Comparison of ENCODE assay signal across 20 cellular contexts in genomic region chr9:109861499-109861898, GRCh38.
DNase-seq lines count a peak whose midpoint lies in the region; ATAC-seq, FAIRE-seq and TF ChIP-seq lines count a peak whose summit lies in the region.
"Had no signal": no experiment of that assay in that cellular context is flagged by ENCODE, and none has a peak within 500 bp of the region (broad histone marks: within the 10 kb centered on the region; RNA-seq: fewer than 3 reads in every experiment).

No MANE protein-coding gene starts in this region.

- DNase-seq in AG08395 (ENCODE audit: low spot score) (peak; percentile 79), GM04504 (ENCODE audit: low read depth) (peak; percentile 70), fibroblast of gingiva (ENCODE audit: low read depth) (peak; percentile 77), lower lobe of right lung (no peak), tibial nerve (ENCODE audit: low spot score in 2 of 2) (no peak), GM12891 (ENCODE audit: insufficient read length, low spot score) (no peak)
- DNase-seq: ACHN; activated CD8-positive, alpha-beta memory T cell treated with anti-CD3 and anti-CD28 coated beads, Interleukin-2, amount 10 ng/mL, durations not matched to agents 7 days and 5 days; activated naive CD8-positive, alpha-beta T cell treated with anti-CD3 and anti-CD28 coated beads for 36 hours; HFFc6; immature natural killer cell; KG1; NCI-H2029; NCI-H510A treated with DMSO at 0.1 percent for 48 hours; small intestine had no signal

- WGBS in tibial nerve, 2 donors = 17 to 24% methylated on average over 4 of the region's 4 CpGs

- FAIRE-seq in GM12891 (lab: Jason Lieb, UNC) = no peak
- FAIRE-seq: small intestine had no signal

- H3K27me3 ChIP-seq in lower lobe of right lung (ENCODE audit: low read depth) = no peaks in the 10 kb centered on the region
- H3K27me3 ChIP-seq in tibial nerve = no peaks in the 10 kb centered on the region

- H3K4me3 ChIP-seq in lower lobe of right lung (no peak overlapping the region), tibial nerve (no peak overlapping the region)
- H3K4me3 ChIP-seq: thoracic aorta had no signal

- no peak for TF ChIP-seq CTCF in lower lobe of right lung (IDR thresholded peaks at IDR 0.05)
- no peak for TF ChIP-seq CTCF in tibial nerve (IDR thresholded peaks at IDR 0.05)

- peaks cover 7% of the 10 kb centered on the region for H3K4me1 ChIP-seq in lower lobe of right lung
- H3K4me1 ChIP-seq in tibial nerve = peaks cover 0 to 22% (median 3%) of the 10 kb centered on the region in 4 donors

- H3K36me3 ChIP-seq in lower lobe of right lung (no peaks in the 10 kb centered on the region), tibial nerve (no peaks in the 10 kb centered on the region)
- H3K36me3 ChIP-seq: thoracic aorta had no signal

- H3K9me3 ChIP-seq in lower lobe of right lung (no peaks in the 10 kb centered on the region), tibial nerve (no peaks in the 10 kb centered on the region)
- H3K9me3 ChIP-seq: thoracic aorta had no signal

- TF ChIP-seq EP300 in tibial nerve (IDR thresholded peaks at IDR 0.05) = no peak

- intact Hi-C loops in lower lobe of right lung (cut with DNase I) = no loop called here

- no peak for TF ChIP-seq POLR2A in tibial nerve (IDR thresholded peaks at IDR 0.05)
- TF ChIP-seq POLR2A in GM12891 (IDR thresholded peaks at IDR 0.05; ENCODE audit: low read depth, low read length) = no peak

- H3K27ac ChIP-seq in lower lobe of right lung = peak overlapping the region; percentile 28
- H3K27ac ChIP-seq in tibial nerve = peak overlapping the region in 1 of 4 donors; percentile 8
- H3K27ac ChIP-seq: thoracic aorta had no signal

- ATAC-seq in lower lobe of right lung = peak in 1 of 2 donors; percentile 55
- no peak for ATAC-seq in SK-N-SH treated with all-trans-retinoic acid at 6 μM for 48 hours
- no peak for ATAC-seq in esophagus mucosa
- ATAC-seq: activated CD8-positive, alpha-beta memory T cell treated with anti-CD3 and anti-CD28 coated beads, Interleukin-2, amount 10 ng/mL, durations not matched to agents 7 days and 5 days; activated T-helper 17 cell treated with anti-CD3 and anti-CD28 coated beads, Interleukin-2, amount 50 U/mL, for 72 hours; natural killer cell treated with Interleukin-12 subunit alpha and Interleukin-12 subunit beta and Interleukin-15 and Interleukin-18, amount 100 ng/mL, for 72 hours had no signal

TF ChIP-seq in SK-N-SH treated with all-trans-retinoic acid at 6 μM for 48 hours, 23 proteins besides CTCF, POLR2A, EP300 and RAD21:
- TF ChIP-seq ZNF8 (CRISPR knock-in tag; IDR thresholded peaks at IDR 0.05) = no peak
TF ChIP-seq in SK-N-SH treated with all-trans-retinoic acid at 6 μM for 48 hours: peak in this region for 0.

TF ChIP-seq in GM12891, 5 proteins besides CTCF, POLR2A, EP300 and RAD21:
- TF ChIP-seq PAX5 (IDR thresholded peaks at IDR 0.05; ENCODE audit: insufficient read depth, low read length, severe bottlenecking) (no peak), SPI1 (IDR thresholded peaks at IDR 0.05; ENCODE audit: low read depth, low read length) (no peak), POLR2AphosphoS5 (IDR thresholded peaks at IDR 0.05; ENCODE audit: low read depth, low read length) (no peak), TAF1 (IDR thresholded peaks at IDR 0.05; ENCODE audit: low read depth, low read length) (no peak), POU2F2 (IDR thresholded peaks at IDR 0.05; ENCODE audit: low read depth, low read length) (no peak)

Comparison
In these comparisons a context has a peak if more than half of its experiments do, and no peak if none do; other contexts are left out.
1. DNase-seq: peak in AG08395 (single experiment), GM04504 (single experiment) and fibroblast of gingiva (single experiment); none in lower lobe of right lung (single experiment), tibial nerve (0 of 2) and GM12891 (single experiment).